17 cellular contexts compared by ENCODE assay signal in the genomic region with DNA sequence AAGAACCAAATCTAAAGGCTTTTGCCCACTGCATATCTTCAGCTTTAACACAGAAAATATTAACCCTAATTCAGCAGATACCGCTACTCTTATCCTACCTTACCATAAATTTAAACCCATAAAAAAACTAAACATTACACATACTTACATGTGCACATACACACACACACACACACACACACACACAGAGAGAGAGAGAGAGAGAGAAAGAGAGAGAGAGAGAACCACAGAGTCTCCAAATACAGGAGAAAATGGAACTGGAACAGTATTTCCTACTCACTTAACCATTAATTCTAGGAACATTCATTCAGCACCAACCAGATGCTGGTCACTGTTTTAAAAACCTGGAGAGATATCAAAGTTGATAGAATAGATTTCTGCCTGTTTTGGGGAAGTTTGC. TPM values are rescaled to one million over a fixed set of nuclear protein-coding genes. Genes with fewer than 3 reads are reported as not detected.
DNase-seq lines count a peak whose midpoint lies in the region; ATAC-seq, FAIRE-seq and TF ChIP-seq lines count a peak whose summit lies in the region.
"Had no signal": no experiment of that assay in that cellular context is flagged by ENCODE, and none has a peak within 500 bp of the region (broad histone marks: within the 10 kb centered on the region; RNA-seq: fewer than 3 reads in every experiment).

No MANE protein-coding gene starts in this region.

- H3K79me2 ChIP-seq in astrocyte (ENCODE audit: insufficient read depth, low read length): no peaks in the 10 kb centered on the region

- POLR2A ChIA-PET in HEK293 (lab: Yijun Ruan, JAX): interaction anchor here (2.0 kb wide), 1 partner anchor 45 kb away, joined by 5 read pairs; no protein-coding TSS in a partner anchor

- no peaks in the 10 kb centered on the region for H3K36me3 ChIP-seq in HEK293 (ENCODE audit: control insufficient read depth in 2 of 2, insufficient read depth in 1 of 2, low read length in 2 of 2)
- H3K36me3 ChIP-seq in astrocyte (ENCODE audit: insufficient read depth, low read length): no peaks in the 10 kb centered on the region
- H3K36me3 ChIP-seq: HAP-1 had no signal

- no peak overlapping the region for H3K4me3 Mint-ChIP-seq in astrocyte (ENCODE audit: unreplicated experiment)
- H3K4me3 Mint-ChIP-seq in neural crest cell: no peak overlapping the region
- H3K4me3 Mint-ChIP-seq: CD4-positive, alpha-beta memory T cell had no signal

- H3K4me1 ChIP-seq in HEK293 (ENCODE audit: control insufficient read depth, insufficient read depth, low read length): peaks cover 53% of the 10 kb centered on the region
- no peaks in the 10 kb centered on the region for H3K4me1 ChIP-seq in astrocyte (ENCODE audit: insufficient read depth, low read length)

- DNase-seq in astrocyte (ENCODE audit: low read depth) (no peak), neural crest cell (ENCODE audit: low read depth, low spot score) (no peak), NCI-H526 treated with DMSO at 0.1 percent for 48 hours (lab: John Stamatoyannopoulos, UW) (no peak), NCI-H2196 treated with DMSO at 0.1 percent for 48 hours (lab: John Stamatoyannopoulos, UW; ENCODE audit: unreplicated experiment) (no peak)
- DNase-seq: C1 segment of cervical spinal cord; Calu3; CD4-positive, alpha-beta memory T cell; COR-L47; DMS153; DND-41; GM23248 had no signal

- H3K9me3 ChIP-seq in HEK293 (ENCODE audit: control insufficient read depth, insufficient read depth, low read depth, low read length) (no peaks in the 10 kb centered on the region), astrocyte (ENCODE audit: insufficient read depth, low read depth, low read length) (no peaks in the 10 kb centered on the region)
- H3K9me3 ChIP-seq: HAP-1 had no signal

- FAIRE-seq in astrocyte (lab: Jason Lieb, UNC): no peak
- FAIRE-seq: G401.6, GM19239 had no signal

- H3K4me2 ChIP-seq in astrocyte (ENCODE audit: low read length): no peak overlapping the region

- no peak overlapping the region for H3K4me3 ChIP-seq in HEK293 (ENCODE audit: low read depth, low read length)
- no peak overlapping the region for H3K4me3 ChIP-seq in astrocyte (ENCODE audit: insufficient read depth, low read depth, low read length)
- H3K4me3 ChIP-seq: GM12878, GM23248, HAP-1 had no signal

- H4K20me1 ChIP-seq in astrocyte (ENCODE audit: insufficient read depth, low read length): no peaks in the 10 kb centered on the region

- H3K27ac Mint-ChIP-seq in astrocyte (ENCODE audit: unreplicated experiment): peak overlapping the region; percentile 35
- H3K27ac Mint-ChIP-seq in neural crest cell (ENCODE audit: unreplicated experiment): peak overlapping the region; percentile 75
- H3K27ac Mint-ChIP-seq: CD4-positive, alpha-beta memory T cell had no signal

- no peak for TF ChIP-seq CTCF in HEK293 (tag by site-specific recombination; IDR thresholded peaks at IDR 0.05)
- no peak for TF ChIP-seq CTCF in astrocyte (IDR thresholded peaks at IDR 0.05; ENCODE audit: insufficient read depth, low read depth, low read length)
- no peak for TF ChIP-seq CTCF in neural crest cell (conservative IDR thresholded peaks at IDR 0.05)

- no peaks in the 10 kb centered on the region for H3K27me3 ChIP-seq in astrocyte (ENCODE audit: insufficient read depth, low read length)

- H3K27me3 Mint-ChIP-seq in astrocyte (ENCODE audit: low read depth, unreplicated experiment) (no peaks in the 10 kb centered on the region), neural crest cell (ENCODE audit: low read depth) (no peaks in the 10 kb centered on the region)

- no peaks in the 10 kb centered on the region for H3K9me3 Mint-ChIP-seq in astrocyte (ENCODE audit: unreplicated experiment)
- no peaks in the 10 kb centered on the region for H3K9me3 Mint-ChIP-seq in neural crest cell
- H3K9me3 Mint-ChIP-seq: CD4-positive, alpha-beta memory T cell had no signal

- H3K27ac ChIP-seq in HEK293 (ENCODE audit: extremely low read depth, low read depth, low read length) (no peak overlapping the region), astrocyte (ENCODE audit: low read depth, low read length) (no peak overlapping the region)
- H3K27ac ChIP-seq: GM23248 had no signal

- no peaks in the 10 kb centered on the region for H3K36me3 Mint-ChIP-seq in astrocyte (ENCODE audit: low read depth, unreplicated experiment)
- H3K36me3 Mint-ChIP-seq in neural crest cell (ENCODE audit: low read depth): no peaks in the 10 kb centered on the region
- H3K36me3 Mint-ChIP-seq: CD4-positive, alpha-beta memory T cell had no signal

- no peak for ATAC-seq in HG02970 (IDR thresholded peaks at IDR 0.05; ENCODE audit: low FRiP score, unreplicated experiment)
- ATAC-seq: GM12878 had no signal

- H3K4me1 Mint-ChIP-seq in astrocyte (ENCODE audit: low read depth, unreplicated experiment) (peaks cover 36% of the 10 kb centered on the region), neural crest cell (peaks cover 62% of the 10 kb centered on the region)
- H3K4me1 Mint-ChIP-seq: CD4-positive, alpha-beta memory T cell had no signal

- H3K9ac ChIP-seq in astrocyte (ENCODE audit: low read length): no peak overlapping the region
- H3K9ac ChIP-seq: GM23248 had no signal

- H2AFZ ChIP-seq in astrocyte (ENCODE audit: low read depth, low read length): no peak overlapping the region
- H2AFZ ChIP-seq: GM23248 had no signal

- CTCF ChIA-PET in HEK293 (lab: Yijun Ruan, JAX): interaction anchor here (1.9 kb wide), 1 partner anchor 45 kb away, joined by 6 read pairs; no protein-coding TSS in a partner anchor

TF ChIP-seq in HEK293, 187 proteins besides CTCF, POLR2A, EP300 and RAD21:
- TF ChIP-seq ZNF501 (tag by site-specific recombination; IDR thresholded peaks at IDR 0.05) (peak; percentile 17; the same call in 1 of the 2 replicates), SETDB1 (IDR thresholded peaks at IDR 0.05; ENCODE audit: insufficient read length, low read length) (no peak), ZNF366 (tag by site-specific recombination; conservative IDR thresholded peaks at IDR 0.05) (0 out of 2 replicates have a peak, but pooled peaks have one; percentile 32), ZSCAN4 (tag by site-specific recombination; IDR thresholded peaks at IDR 0.05) (peak; percentile 96), ZNF596 (tag by site-specific recombination; IDR thresholded peaks at IDR 0.05) (0 out of 2 replicates have a peak, but pooled peaks have one; percentile 58)
TF ChIP-seq in HEK293: peak in this region for 4.

RNA-seq across cellular contexts. Expression of gene EFNA5, which starts 53.7 kb away (rescaled TPM):
- 50.5 and 59.3 TPM in 2 replicates for total RNA-seq in astrocyte
- 42.2 and 43.0 TPM in 2 replicates for total RNA-seq in neural crest cell
- total RNA-seq: CD4-positive, alpha-beta memory T cell had no signal
